14 cellular contexts compared by ENCODE assay signal in the genomic region with DNA sequence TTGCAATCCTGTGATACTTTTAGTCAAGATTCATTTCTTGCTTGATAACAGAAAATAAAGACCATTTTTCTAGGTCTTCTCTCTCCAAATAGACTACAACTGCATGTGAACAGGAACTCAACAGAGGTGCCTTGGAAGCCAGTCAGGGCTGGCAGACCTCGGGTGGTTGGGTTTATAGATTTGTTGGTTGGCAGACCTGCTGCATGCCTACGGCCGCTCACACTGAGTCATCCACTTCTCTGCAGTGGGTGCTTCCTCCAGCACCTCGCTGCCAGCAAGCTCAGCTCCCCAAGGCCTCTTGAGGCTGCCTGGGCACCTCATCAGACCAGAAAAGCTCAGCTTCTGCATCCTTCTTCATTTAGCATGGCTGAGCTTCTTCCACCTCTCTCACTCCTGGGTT. TPM values are rescaled to one million over a fixed set of nuclear protein-coding genes. Genes with fewer than 3 reads are reported as not detected.
DNase-seq lines count a peak whose midpoint lies in the region; ATAC-seq and TF ChIP-seq lines count a peak whose summit lies in the region.
"Had no signal": no experiment of that assay in that cellular context is flagged by ENCODE, and none has a peak within 500 bp of the region (broad histone marks: within the 10 kb centered on the region; RNA-seq: fewer than 3 reads in every experiment).

No MANE protein-coding gene starts in this region.

- TF ChIP-seq CTCF in HCT116 (IDR thresholded peaks at IDR 0.05 in 2 of 3, conservative IDR thresholded peaks at IDR 0.05 in 1 of 3; ENCODE audit: borderline replicate concordance in 1 of 3, insufficient read depth in 1 of 3, low read depth in 2 of 3, low read length in 2 of 3) = no peak
- TF ChIP-seq CTCF in RWPE1 (conservative IDR thresholded peaks at IDR 0.05; ENCODE audit: low read depth) = no peak
- no peak for TF ChIP-seq CTCF in CD4-positive, alpha-beta T cell (IDR thresholded peaks at IDR 0.05)
- TF ChIP-seq CTCF in type B pancreatic cell (conservative IDR thresholded peaks at IDR 0.05) = no peak
- no peak for TF ChIP-seq CTCF in esophagus muscularis mucosa (IDR thresholded peaks at IDR 0.05)

- no TSS peak for BruUV-seq in HCT116 (replicated peaks; lab: Mats Ljungman, UMichigan)

- TF ChIP-seq RAD21 in HCT116 (IDR thresholded peaks at IDR 0.05; ENCODE audit: low read depth) = peak; percentile 26; the same call in 1 of the 2 replicates

- peak overlapping the region; percentile 94 for H2AFZ ChIP-seq in HCT116 (ENCODE audit: low read depth, low read length, poor library complexity, severe bottlenecking)
- H2AFZ ChIP-seq: hepatocyte had no signal

- no peaks in the 10 kb centered on the region for H3K79me2 ChIP-seq in HCT116 (ENCODE audit: insufficient read depth, low read length)
- H3K79me2 ChIP-seq: hepatocyte had no signal

- RAD21 ChIA-PET in HCT116 (lab: Charles Lee; ENCODE audit: low non-redundant PET in 1 of 2, low total read pairs in 2 of 2, uncharacterized antibody in 2 of 2, unreplicated experiment in 2 of 2) = no interaction called here

- H3K4me1 ChIP-seq in HCT116 (ENCODE audit: control insufficient read depth in 1 of 2, insufficient read depth in 2 of 2, low read length in 2 of 2) (peaks cover 13 to 20% of the 10 kb centered on the region in 2 experiments), right cardiac atrium (ENCODE audit: control insufficient read depth, insufficient read depth, low read length) (peaks cover 10% of the 10 kb centered on the region), esophagus muscularis mucosa (peaks cover 7 to 14% (median 10%) of the 10 kb centered on the region in 4 donors)

- no peak overlapping the region for H3K27ac Mint-ChIP-seq in stimulated activated effector memory CD8-positive, alpha-beta T cell treated with anti-CD3 and anti-CD28 coated beads, Interleukin-12 subunit alpha, Interleukin-12 subunit beta, amount 100 ng/mL, for 72 hours
- no peak overlapping the region for H3K27ac Mint-ChIP-seq in CD4-positive, alpha-beta T cell
- no peak overlapping the region for H3K27ac Mint-ChIP-seq in type B pancreatic cell

- intact Hi-C loops in HCT116 (cut with micrococcal nuclease) (no loop called here), right cardiac atrium (cut with DNase I) (no loop called here), esophagus muscularis mucosa (cut with DNase I) (no loop called here)
- intact Hi-C loops in CD4-positive, alpha-beta T cell (cut with DNase I, micrococcal nuclease) = no loop called here

- no peaks in the 10 kb centered on the region for H3K4me1 Mint-ChIP-seq in stimulated activated effector memory CD8-positive, alpha-beta T cell treated with anti-CD3 and anti-CD28 coated beads, Interleukin-12 subunit alpha, Interleukin-12 subunit beta, amount 100 ng/mL, for 72 hours
- no peaks in the 10 kb centered on the region for H3K4me1 Mint-ChIP-seq in CD4-positive, alpha-beta T cell (ENCODE audit: low read depth)
- peaks cover 10% of the 10 kb centered on the region for H3K4me1 Mint-ChIP-seq in type B pancreatic cell (ENCODE audit: unreplicated experiment)

- H3K4me3 Mint-ChIP-seq in stimulated activated effector memory CD8-positive, alpha-beta T cell treated with anti-CD3 and anti-CD28 coated beads, Interleukin-12 subunit alpha, Interleukin-12 subunit beta, amount 100 ng/mL, for 72 hours = no peak overlapping the region
- no peak overlapping the region for H3K4me3 Mint-ChIP-seq in CD4-positive, alpha-beta T cell
- H3K4me3 Mint-ChIP-seq in type B pancreatic cell = no peak overlapping the region
- H3K4me3 Mint-ChIP-seq: naive thymus-derived CD8-positive, alpha-beta T cell had no signal

- 18% methylated on average over 4 of the region's 4 CpGs for WGBS in right cardiac atrium
- 34% methylated on average over 4 of the region's 4 CpGs for WGBS in esophagus muscularis mucosa

- no peak for TF ChIP-seq POLR2A in HCT116 (IDR thresholded peaks at IDR 0.05; ENCODE audit: borderline replicate concordance, extremely low read depth, insufficient read depth, insufficient read length)
- no peak for TF ChIP-seq POLR2A in esophagus muscularis mucosa (IDR thresholded peaks at IDR 0.05; ENCODE audit: low read depth)

- H3K9me2 ChIP-seq in HCT116 (ENCODE audit: insufficient read depth) = no peaks in the 10 kb centered on the region

- ATAC-seq in HCT116 (peak; percentile 89), right cardiac atrium (peak; percentile 90)
- ATAC-seq in stimulated activated effector memory CD8-positive, alpha-beta T cell treated with anti-CD3 and anti-CD28 coated beads, Interleukin-12 subunit alpha, Interleukin-12 subunit beta, amount 100 ng/mL, for 72 hours = peak; percentile 42
- no peak for ATAC-seq in CD4-positive, alpha-beta T cell (ENCODE audit: poor library complexity)
- ATAC-seq: naive thymus-derived CD8-positive, alpha-beta T cell had no signal

- no peaks in the 10 kb centered on the region for H3K9me3 Mint-ChIP-seq in stimulated activated effector memory CD8-positive, alpha-beta T cell treated with anti-CD3 and anti-CD28 coated beads, Interleukin-12 subunit alpha, Interleukin-12 subunit beta, amount 100 ng/mL, for 72 hours
- H3K9me3 Mint-ChIP-seq in CD4-positive, alpha-beta T cell = no peaks in the 10 kb centered on the region
- no peaks in the 10 kb centered on the region for H3K9me3 Mint-ChIP-seq in type B pancreatic cell
- H3K9me3 Mint-ChIP-seq: naive thymus-derived CD8-positive, alpha-beta T cell had no signal

- POLR2A ChIA-PET in HCT116 (lab: Charles Lee) = no interaction called here
- POLR2A ChIA-PET in RWPE1 (lab: Yijun Ruan, JAX; ENCODE audit: low non-redundant PET) = interaction anchor here (0.5 kb wide), 1 partner anchor 9 kb away, joined by 5 read pairs; the partner anchor contains the start of gene AFAP1L2
- POLR2A ChIA-PET in CD4-positive, alpha-beta T cell (lab: Charles Lee) = no interaction called here

- no peak overlapping the region for H3K9ac ChIP-seq in HCT116 (ENCODE audit: low read length)

- H3K36me3 ChIP-seq in HCT116 (ENCODE audit: control insufficient read depth in 1 of 2, insufficient read depth in 2 of 2, low read length in 2 of 2) (no peaks in the 10 kb centered on the region), esophagus muscularis mucosa (no peaks in the 10 kb centered on the region)

- H3K4me3 ChIP-seq in HCT116 (replicated peaks in 1 of 2; ENCODE audit: low read depth in 1 of 2, low read length in 2 of 2) (0 out of 4 replicates have a peak overlapping the region, but pooled peaks of 1 of the 2 experiments have one; percentile 5), right cardiac atrium (ENCODE audit: low read length) (no peak overlapping the region), esophagus muscularis mucosa (no peak overlapping the region)
- H3K4me3 ChIP-seq: hepatocyte had no signal

- H3K27ac ChIP-seq in HCT116 (ENCODE audit: low read depth, low read length) (peak overlapping the region; percentile 25; the same call in 1 of the 2 replicates), RWPE1 (peak overlapping the region; percentile 85), right cardiac atrium (ENCODE audit: low read length) (no peak overlapping the region), esophagus muscularis mucosa (replicated peaks in 1 of 4) (no peak overlapping the region)
- H3K27ac ChIP-seq in CD4-positive, alpha-beta T cell (ENCODE audit: low read depth, low read length) = no peak overlapping the region
- H3K27ac ChIP-seq: hepatocyte had no signal

- peak overlapping the region; percentile 59 for H3K4me2 ChIP-seq in HCT116 (ENCODE audit: low read length)
- H3K4me2 ChIP-seq: hepatocyte had no signal

- TF ChIP-seq EP300 in esophagus muscularis mucosa (IDR thresholded peaks at IDR 0.05) = no peak

- CTCF ChIA-PET in HCT116 (lab: Charles Lee) (interaction anchor here (0.7 kb wide), 1 partner anchor 16 kb away, joined by 3 read pairs; no protein-coding TSS in a partner anchor), RWPE1 (lab: Yijun Ruan, JAX) (interaction anchor here (0.6 to 1.4 kb wide), 2 partner anchors 13 to 110 kb away, joined by 3 to 4 read pairs; no protein-coding TSS in a partner anchor)
- CTCF ChIA-PET in CD4-positive, alpha-beta T cell (lab: Charles Lee) = no interaction called here

- no peaks in the 10 kb centered on the region for H4K20me1 ChIP-seq in HCT116 (ENCODE audit: insufficient read depth)

- H3K36me3 Mint-ChIP-seq in stimulated activated effector memory CD8-positive, alpha-beta T cell treated with anti-CD3 and anti-CD28 coated beads, Interleukin-12 subunit alpha, Interleukin-12 subunit beta, amount 100 ng/mL, for 72 hours = no peaks in the 10 kb centered on the region
- no peaks in the 10 kb centered on the region for H3K36me3 Mint-ChIP-seq in CD4-positive, alpha-beta T cell (ENCODE audit: low read depth)
- H3K36me3 Mint-ChIP-seq in type B pancreatic cell = no peaks in the 10 kb centered on the region
- H3K36me3 Mint-ChIP-seq: naive thymus-derived CD8-positive, alpha-beta T cell had no signal

- DNase-seq in HCT116 (ENCODE audit: low read depth, low spot score) = peak; percentile 36
- peak; percentile 91 for DNase-seq in RWPE1 (ENCODE audit: low spot score)
- peak; percentile 57 to 75 (median 69) for DNase-seq in right cardiac atrium
- DNase-seq in stimulated activated effector memory CD8-positive, alpha-beta T cell treated with anti-CD3 and anti-CD28 coated beads, Interleukin-12 subunit alpha, Interleukin-12 subunit beta, amount 100 ng/mL, for 72 hours (ENCODE audit: low spot score in 2 of 2) = no peak
- no peak for DNase-seq in CD4-positive, alpha-beta T cell
- no peak for DNase-seq in type B pancreatic cell (ENCODE audit: extremely low spot score, unreplicated experiment)
- DNase-seq in esophagus muscularis mucosa (ENCODE audit: extremely low spot score) = no peak
- no peak for DNase-seq in central memory CD4-positive, alpha-beta T cell
- DNase-seq: activated naive CD4-positive, alpha-beta T cell treated with Interleukin-2 at 50 U/mL for 16 hours; DMS 273 treated with DMSO at 0.1 percent for 48 hours; naive thymus-derived CD8-positive, alpha-beta T cell; NCI-H2081 treated with DMSO at 0.1 percent for 48 hours; SHP77 had no signal

- H3K9me3 ChIP-seq in HCT116 (ENCODE audit: control insufficient read depth in 1 of 2, insufficient read depth in 1 of 2, low read depth in 1 of 2, low read length in 2 of 2) (no peaks in the 10 kb centered on the region), right cardiac atrium (ENCODE audit: control insufficient read depth, low read length) (no peaks in the 10 kb centered on the region), esophagus muscularis mucosa (no peaks in the 10 kb centered on the region)
- H3K9me3 ChIP-seq in CD4-positive, alpha-beta T cell (ENCODE audit: control insufficient read depth, low read length) = no peaks in the 10 kb centered on the region

- H3K27me3 ChIP-seq in HCT116 (ENCODE audit: insufficient read depth, low read length) = peaks cover 24% of the 10 kb centered on the region; the same call in 1 of the 2 replicates
- no peaks in the 10 kb centered on the region for H3K27me3 ChIP-seq in right cardiac atrium (ENCODE audit: control insufficient read depth, insufficient read depth)
- H3K27me3 ChIP-seq in CD4-positive, alpha-beta T cell (ENCODE audit: control insufficient read depth, insufficient read depth, low read length) = peaks cover 6% of the 10 kb centered on the region
- no peaks in the 10 kb centered on the region for H3K27me3 ChIP-seq in esophagus muscularis mucosa
- H3K27me3 ChIP-seq: hepatocyte had no signal

- H3K27me3 Mint-ChIP-seq in CD4-positive, alpha-beta T cell = peaks cover 49% of the 10 kb centered on the region
- peaks cover 34% of the 10 kb centered on the region for H3K27me3 Mint-ChIP-seq in type B pancreatic cell

RNA-seq across cellular contexts. Expression of gene AFAP1L2, which starts 9.1 kb away (rescaled TPM):
- total RNA-seq in HCT116 (2021; ENCODE audit: unreplicated experiment) (0.93 TPM), right cardiac atrium (1 to 10 TPM; 5.5 to 7.7 (median 6.3) TPM), type B pancreatic cell (ENCODE audit: low replicate concordance) (1.9 and 6.4 TPM in 2 replicates), esophagus muscularis mucosa (10 to 100 TPM; 18.5 to 23.2 (median 19.9) TPM)
- 0.59 and 0.68 TPM in 2 replicates for polyA plus RNA-seq in HCT116 (2012)
- 3.7 TPM for polyA plus RNA-seq in right cardiac atrium
- total RNA-seq in CD4-positive, alpha-beta T cell = under 1 TPM; 0.36 to 0.50 TPM

Comparison
In these comparisons a context has a peak if more than half of its experiments do, and no peak if none do; other contexts are left out.
1. DNase-seq: peak in HCT116 (single experiment), RWPE1 (single experiment) and right cardiac atrium (3 of 3); none in stimulated activated effector memory CD8-positive, alpha-beta T cell treated with anti-CD3 and anti-CD28 coated beads, Interleukin-12 subunit alpha, Interleukin-12 subunit beta, amount 100 ng/mL, for 72 hours (0 of 2), CD4-positive, alpha-beta T cell (0 of 10), type B pancreatic cell (single experiment), esophagus muscularis mucosa (single experiment) and central memory CD4-positive, alpha-beta T cell (single experiment).
2. H3K27ac ChIP-seq: peak in HCT116 (single experiment) and RWPE1 (single experiment); none in right cardiac atrium (single experiment), CD4-positive, alpha-beta T cell (single experiment) and esophagus muscularis mucosa (0 of 4).